Comparison of ENCODE assay signal across 8 cellular contexts in the genomic region with DNA sequence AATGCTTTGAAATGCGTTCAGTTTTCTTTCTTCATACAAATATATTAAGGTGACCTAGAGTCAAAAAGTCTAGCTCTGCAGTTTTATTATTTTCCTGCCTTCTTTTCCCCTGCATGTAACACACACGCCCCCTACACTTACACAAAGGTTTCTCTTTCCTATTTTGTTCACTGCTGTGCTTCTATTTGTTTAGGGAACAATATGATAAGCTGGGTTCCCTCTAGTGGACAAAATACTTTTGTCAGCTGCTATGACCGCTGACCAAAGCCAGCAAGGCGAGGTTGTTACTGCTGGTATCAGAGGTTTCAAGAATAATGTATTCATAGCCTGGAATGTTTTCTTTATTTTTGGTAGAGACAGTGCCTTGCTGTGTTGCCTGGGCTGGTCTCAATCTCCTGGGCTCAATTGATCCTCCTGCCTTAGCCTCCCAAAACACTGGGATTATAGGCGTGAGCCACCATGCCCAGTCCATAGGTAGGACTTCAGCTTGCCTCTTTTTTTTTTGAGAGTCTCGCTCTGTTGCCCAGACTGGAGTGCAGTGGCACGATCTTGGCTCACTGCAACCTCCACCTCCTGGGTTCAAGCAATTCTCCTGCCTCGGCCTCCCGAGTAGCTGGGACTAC. TPM values are rescaled to one million over a fixed set of nuclear protein-coding genes. Genes with fewer than 3 reads are reported as not detected.
DNase-seq lines count a peak whose midpoint lies in the region; ATAC-seq, FAIRE-seq and TF ChIP-seq lines count a peak whose summit lies in the region.

No MANE protein-coding gene starts in this region.

- DNase-seq in D721Med (ENCODE audit: insufficient read length, low spot score), result no peak
- DNase-seq in H7, result peak; percentile 45
- DNase-seq in NCI-H69 (lab: John Stamatoyannopoulos, UW), result peak; percentile 76
- peak; percentile 72 for DNase-seq in brain microvascular endothelial cell
- peak; percentile 50 for DNase-seq in iPS-NIHi7 (ENCODE audit: extremely low spot score)
- peak; percentile 51 for DNase-seq in smooth muscle cell of the brain vasculature (ENCODE audit: low read depth, low spot score)
- DNase-seq in activated effector memory CD4-positive, alpha-beta T cell treated with anti-CD3 and anti-CD28 coated beads, Interleukin-2, amount 50 U/mL, for 16 hours, result no peak

- H3K36me3 ChIP-seq in H7 (replicated peaks; ENCODE audit: control insufficient read depth, insufficient read depth, low read length), result peaks cover 6% of the 10 kb centered on the region
- peaks cover 7% of the 10 kb centered on the region for H3K36me3 ChIP-seq in brain microvascular endothelial cell (replicated peaks)

- H3K4me3 ChIP-seq in H7 (ENCODE audit: insufficient read depth, low read depth, low read length) (no peak overlapping the region), brain microvascular endothelial cell (ENCODE audit: low read depth, low read length) (no peak overlapping the region)

- TF ChIP-seq CTCF in D721Med (IDR thresholded peaks at IDR 0.05; ENCODE audit: insufficient read depth, missing control alignments) (peak; percentile 28), brain microvascular endothelial cell (IDR thresholded peaks at IDR 0.05; ENCODE audit: low read depth, low read length, missing control alignments) (peak; percentile 81)

- H3K27ac ChIP-seq in brain microvascular endothelial cell, result no peak overlapping the region

- FAIRE-seq in D721Med (lab: Jason Lieb, UNC), result no peak

- H3K27me3 ChIP-seq in H7 (ENCODE audit: control insufficient read depth, insufficient read depth, low read length) (no peaks in the 10 kb centered on the region), brain microvascular endothelial cell (replicated peaks) (no peaks in the 10 kb centered on the region)

- ATAC-seq in GM18520 (IDR thresholded peaks at IDR 0.05; ENCODE audit: unreplicated experiment), result no peak

- in situ Hi-C loops in brain microvascular endothelial cell (cut with HindIII; ENCODE audit: low pct_ligation_motif_present, low sequenced_read_pairs), result no loop called here

RNA-seq across cellular contexts. Expression of a gene that starts 33.4 kb away (rescaled TPM):
- total RNA-seq in H7 (2014; rRNA removed; shearing (Covaris generic)), result 10.5 and 11.4 TPM in 2 replicates

RNA-seq across cellular contexts. Expression of a gene that starts 47.9 kb away (rescaled TPM):
- 43.9 and 48.3 TPM in 2 replicates for total RNA-seq in H7 (2014; rRNA removed; shearing (Covaris generic))

Comparison
In these comparisons a context has a peak if more than half of its experiments do, and no peak if none do; other contexts are left out.
1. DNase-seq: peak in H7 (single experiment), NCI-H69 (single experiment), brain microvascular endothelial cell (single experiment), iPS-NIHi7 (single experiment) and smooth muscle cell of the brain vasculature (single experiment); none in D721Med (single experiment) and activated effector memory CD4-positive, alpha-beta T cell treated with anti-CD3 and anti-CD28 coated beads, Interleukin-2, amount 50 U/mL, for 16 hours (single experiment).